In genomic region chr2:236308855-236309668, GRCh38 we compare ENCODE assay signal across 26 cellular contexts. TPM values are rescaled to one million over a fixed set of nuclear protein-coding genes. Genes with fewer than 3 reads are reported as not detected.
"Had no signal": no experiment of that assay in that cellular context is flagged by ENCODE, and none has a peak within 500 bp of the region (broad histone marks: within the 10 kb centered on the region; RNA-seq: fewer than 3 reads in every experiment).

No MANE protein-coding gene starts in this region.

- H3K27ac ChIP-seq: left lung, lower lobe of right lung, neural progenitor cell, pancreas, prostate gland, spleen, tibial nerve, uterus had no signal

- H3K9ac ChIP-seq: neural progenitor cell had no signal

- H3K36me3 ChIP-seq: left lung, lower lobe of right lung, neural progenitor cell, pancreas, prostate gland, spleen, tibial nerve, uterus had no signal

- H3K4me1 ChIP-seq: left lung, lower lobe of right lung, pancreas, prostate gland, spleen, tibial nerve, uterus had no signal

- H3K4me2 ChIP-seq: neural progenitor cell had no signal

- H3K27me3 ChIP-seq: neural progenitor cell, uterus had no signal

- FAIRE-seq: keratinocyte, pancreas, small intestine had no signal

- ATAC-seq: lower lobe of right lung; naive thymus-derived CD8-positive, alpha-beta T cell; pancreas; right cardiac atrium; sciatic nerve; stimulated activated effector memory CD8-positive, alpha-beta T cell treated with anti-CD3 and anti-CD28 coated beads, Interleukin-12 subunit alpha, Interleukin-12 subunit beta, amount 100 ng/mL, for 72 hours; stimulated activated naive CD8-positive, alpha-beta T cell treated with anti-CD3 and anti-CD28 coated beads, Interleukin-15, amount 100 ng/mL, for 72 hours had no signal

- H3K4me3 ChIP-seq: left lung, lower lobe of right lung, neural progenitor cell, pancreas, prostate gland, spleen, tibial nerve, uterus had no signal

- H3K9me3 ChIP-seq: pancreas, prostate gland, uterus had no signal

- DNase-seq: hippocampal formation; kidney glomerular epithelial cell; left colon; left lung; lower lobe of right lung; naive thymus-derived CD8-positive, alpha-beta T cell; pancreas; right cardiac atrium; spleen; stimulated activated CD4-positive, alpha-beta T cell treated with anti-CD3 and anti-CD28 coated beads, Interleukin-4, amount 100 ng/mL, for 24 hours; stimulated activated naive CD4-positive, alpha-beta T cell treated with Interleukin-2 at 50 U/mL for 16 hours; stimulated activated naive CD8-positive, alpha-beta T cell treated with anti-CD3 and anti-CD28 coated beads, Interleukin-15, amount 100 ng/mL, for 72 hours; uterus had no signal

RNA-seq across cellular contexts. Expression of gene ASB18, which starts 44.9 kb away (rescaled TPM):
- total RNA-seq: left colon; left lung; liver; lower lobe of right lung; mammary epithelial cell; mucosa of gallbladder; naive thymus-derived CD8-positive, alpha-beta T cell; omental fat pad; pancreas; prostate gland; sciatic nerve; spleen; temporal lobe; tibial nerve; ureter; uterus had no signal
- polyA plus RNA-seq: keratinocyte; liver; mammary epithelial cell; naive thymus-derived CD8-positive, alpha-beta T cell; pancreas; small intestine; spleen had no signal
